ENCODE assay signal across 1 cellular context in the genomic region with DNA sequence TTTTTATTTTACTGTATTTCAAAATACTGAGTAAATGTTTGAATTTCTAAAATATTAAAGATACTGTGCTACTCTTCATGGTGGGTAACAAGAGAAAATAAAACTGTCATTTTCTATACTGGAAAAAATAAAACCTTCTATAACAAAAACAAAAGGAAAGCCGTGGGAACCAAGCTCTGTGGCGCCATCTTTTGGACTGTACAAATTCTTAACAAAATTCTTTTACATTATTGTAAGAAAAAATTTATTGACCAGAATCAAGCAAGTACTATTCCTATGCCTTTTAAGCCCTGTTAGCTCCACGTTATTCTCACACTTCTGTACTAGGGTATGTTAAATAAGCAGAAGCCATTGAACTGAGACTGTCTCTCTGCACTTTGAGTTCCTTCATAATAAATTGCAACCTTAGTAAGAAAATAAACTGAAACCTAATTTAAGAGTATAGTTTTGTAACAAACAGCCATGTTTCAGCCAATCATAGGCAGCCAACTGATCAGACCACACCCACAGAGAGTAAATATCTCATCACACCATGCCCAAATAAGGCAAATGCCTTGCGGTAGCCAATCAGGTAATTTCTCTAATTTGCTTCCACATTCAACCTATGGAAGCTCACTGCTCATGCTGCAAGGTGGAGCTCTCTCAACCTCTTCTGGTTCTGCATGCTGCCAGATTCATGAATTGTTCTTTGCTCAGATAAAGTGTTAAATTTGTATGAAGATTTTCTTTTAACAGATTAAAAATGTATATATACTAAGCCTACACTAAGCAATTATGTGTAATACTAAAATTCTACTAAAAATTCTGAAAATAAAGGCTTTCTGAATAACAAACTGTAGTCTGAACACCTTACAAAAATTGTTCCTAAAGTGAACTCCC.
TF ChIP-seq lines count a peak whose summit lies in the region.

No MANE protein-coding gene starts in this region.

TF ChIP-seq in K562, 482 proteins besides CTCF, POLR2A, EP300 and RAD21 (continued from another document and continues in another):
- TF ChIP-seq ZNF707 (CRISPR knock-in tag; conservative IDR thresholded peaks at IDR 0.05) (no peak), MBD2 (IDR thresholded peaks at IDR 0.05; ENCODE audit: borderline replicate concordance, low read depth) (no peak), HMG20A (CRISPR knock-in tag; conservative IDR thresholded peaks at IDR 0.05) (no peak), ZNF134 (CRISPR knock-in tag; conservative IDR thresholded peaks at IDR 0.05) (no peak), NR4A1 (CRISPR knock-in tag; IDR thresholded peaks at IDR 0.05) (no peak), NR4A1 (tag; IDR thresholded peaks at IDR 0.05) (no peak), NR2F6 (CRISPR knock-in tag; IDR thresholded peaks at IDR 0.05) (no peak), OTX1 (CRISPR knock-in tag; IDR thresholded peaks at IDR 0.05) (no peak), BCOR (IDR thresholded peaks at IDR 0.05) (no peak), ZNF644 (tag; IDR thresholded peaks at IDR 0.05; ENCODE audit: low read depth) (no peak), GMEB1 (CRISPR knock-in tag; IDR thresholded peaks at IDR 0.05) (no peak), SRSF9 (IDR thresholded peaks at IDR 0.05; ENCODE audit: borderline replicate concordance, low read depth, low read length) (no peak), ATF6 (CRISPR knock-in tag; IDR thresholded peaks at IDR 0.05) (no peak), FIP1L1 (IDR thresholded peaks at IDR 0.05; ENCODE audit: low read depth, low read length, poor library complexity, severe bottlenecking) (no peak), NR0B1 (IDR thresholded peaks at IDR 0.05; ENCODE audit: partially characterized antibody) (no peak), EP400 (IDR thresholded peaks at IDR 0.05) (peak; percentile 29; the same call in 1 of the 2 replicates), ZC3H11A (IDR thresholded peaks at IDR 0.05; ENCODE audit: low read depth, low read length) (no peak), FOS (IDR thresholded peaks at IDR 0.05; ENCODE audit: extremely low read depth, insufficient read length) (no peak), ERF (CRISPR knock-in tag; IDR thresholded peaks at IDR 0.05) (no peak), SLC30A9 (CRISPR knock-in tag; IDR thresholded peaks at IDR 0.05) (no peak), PHTF2 (CRISPR knock-in tag; IDR thresholded peaks at IDR 0.05) (no peak), RNF2 (IDR thresholded peaks at IDR 0.05) (no peak), DEAF1 (CRISPR knock-in tag; IDR thresholded peaks at IDR 0.05) (peak; percentile 61; the same call in 1 of the 2 replicates), BRD9 (IDR thresholded peaks at IDR 0.05; ENCODE audit: low read depth, partially characterized antibody) (peak; percentile 78), BCL6 (CRISPR knock-in tag; IDR thresholded peaks at IDR 0.05) (no peak), LEF1 (IDR thresholded peaks at IDR 0.05) (no peak)
- TF ChIP-seq, protein P1, sequence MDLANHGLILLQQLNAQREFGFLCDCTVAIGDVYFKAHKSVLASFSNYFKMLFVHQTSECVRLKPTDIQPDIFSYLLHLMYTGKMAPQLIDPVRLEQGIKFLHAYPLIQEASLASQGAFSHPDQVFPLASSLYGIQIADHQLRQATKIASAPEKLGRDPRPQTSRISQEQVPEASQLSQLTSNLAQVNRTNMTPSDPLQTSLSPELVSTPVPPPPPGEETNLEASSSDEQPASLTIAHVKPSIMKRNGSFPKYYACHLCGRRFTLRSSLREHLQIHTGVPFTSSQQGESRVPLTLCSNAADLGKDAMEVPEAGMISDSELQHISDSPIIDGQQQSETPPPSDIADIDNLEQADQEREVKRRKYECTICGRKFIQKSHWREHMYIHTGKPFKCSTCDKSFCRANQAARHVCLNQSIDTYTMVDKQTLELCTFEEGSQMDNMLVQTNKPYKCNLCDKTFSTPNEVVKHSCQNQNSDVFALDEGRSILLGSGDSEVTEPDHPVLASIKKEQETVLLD (IDR thresholded peaks at IDR 0.05): no peak
- TF ChIP-seq, protein P2, sequence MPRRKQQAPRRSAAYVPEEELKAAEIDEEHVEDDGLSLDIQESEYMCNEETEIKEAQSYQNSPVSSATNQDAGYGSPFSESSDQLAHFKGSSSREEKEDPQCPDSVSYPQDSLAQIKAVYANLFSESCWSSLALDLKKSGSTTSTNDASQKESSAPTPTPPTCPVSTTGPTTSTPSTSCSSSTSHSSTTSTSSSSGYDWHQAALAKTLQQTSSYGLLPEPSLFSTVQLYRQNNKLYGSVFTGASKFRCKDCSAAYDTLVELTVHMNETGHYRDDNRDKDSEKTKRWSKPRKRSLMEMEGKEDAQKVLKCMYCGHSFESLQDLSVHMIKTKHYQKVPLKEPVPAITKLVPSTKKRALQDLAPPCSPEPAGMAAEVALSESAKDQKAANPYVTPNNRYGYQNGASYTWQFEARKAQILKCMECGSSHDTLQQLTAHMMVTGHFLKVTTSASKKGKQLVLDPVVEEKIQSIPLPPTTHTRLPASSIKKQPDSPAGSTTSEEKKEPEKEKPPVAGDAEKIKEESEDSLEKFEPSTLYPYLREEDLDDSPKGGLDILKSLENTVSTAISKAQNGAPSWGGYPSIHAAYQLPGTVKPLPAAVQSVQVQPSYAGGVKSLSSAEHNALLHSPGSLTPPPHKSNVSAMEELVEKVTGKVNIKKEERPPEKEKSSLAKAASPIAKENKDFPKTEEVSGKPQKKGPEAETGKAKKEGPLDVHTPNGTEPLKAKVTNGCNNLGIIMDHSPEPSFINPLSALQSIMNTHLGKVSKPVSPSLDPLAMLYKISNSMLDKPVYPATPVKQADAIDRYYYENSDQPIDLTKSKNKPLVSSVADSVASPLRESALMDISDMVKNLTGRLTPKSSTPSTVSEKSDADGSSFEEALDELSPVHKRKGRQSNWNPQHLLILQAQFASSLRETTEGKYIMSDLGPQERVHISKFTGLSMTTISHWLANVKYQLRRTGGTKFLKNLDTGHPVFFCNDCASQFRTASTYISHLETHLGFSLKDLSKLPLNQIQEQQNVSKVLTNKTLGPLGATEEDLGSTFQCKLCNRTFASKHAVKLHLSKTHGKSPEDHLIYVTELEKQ (CRISPR knock-in tag; IDR thresholded peaks at IDR 0.05): no peak
- TF ChIP-seq, protein P3, sequence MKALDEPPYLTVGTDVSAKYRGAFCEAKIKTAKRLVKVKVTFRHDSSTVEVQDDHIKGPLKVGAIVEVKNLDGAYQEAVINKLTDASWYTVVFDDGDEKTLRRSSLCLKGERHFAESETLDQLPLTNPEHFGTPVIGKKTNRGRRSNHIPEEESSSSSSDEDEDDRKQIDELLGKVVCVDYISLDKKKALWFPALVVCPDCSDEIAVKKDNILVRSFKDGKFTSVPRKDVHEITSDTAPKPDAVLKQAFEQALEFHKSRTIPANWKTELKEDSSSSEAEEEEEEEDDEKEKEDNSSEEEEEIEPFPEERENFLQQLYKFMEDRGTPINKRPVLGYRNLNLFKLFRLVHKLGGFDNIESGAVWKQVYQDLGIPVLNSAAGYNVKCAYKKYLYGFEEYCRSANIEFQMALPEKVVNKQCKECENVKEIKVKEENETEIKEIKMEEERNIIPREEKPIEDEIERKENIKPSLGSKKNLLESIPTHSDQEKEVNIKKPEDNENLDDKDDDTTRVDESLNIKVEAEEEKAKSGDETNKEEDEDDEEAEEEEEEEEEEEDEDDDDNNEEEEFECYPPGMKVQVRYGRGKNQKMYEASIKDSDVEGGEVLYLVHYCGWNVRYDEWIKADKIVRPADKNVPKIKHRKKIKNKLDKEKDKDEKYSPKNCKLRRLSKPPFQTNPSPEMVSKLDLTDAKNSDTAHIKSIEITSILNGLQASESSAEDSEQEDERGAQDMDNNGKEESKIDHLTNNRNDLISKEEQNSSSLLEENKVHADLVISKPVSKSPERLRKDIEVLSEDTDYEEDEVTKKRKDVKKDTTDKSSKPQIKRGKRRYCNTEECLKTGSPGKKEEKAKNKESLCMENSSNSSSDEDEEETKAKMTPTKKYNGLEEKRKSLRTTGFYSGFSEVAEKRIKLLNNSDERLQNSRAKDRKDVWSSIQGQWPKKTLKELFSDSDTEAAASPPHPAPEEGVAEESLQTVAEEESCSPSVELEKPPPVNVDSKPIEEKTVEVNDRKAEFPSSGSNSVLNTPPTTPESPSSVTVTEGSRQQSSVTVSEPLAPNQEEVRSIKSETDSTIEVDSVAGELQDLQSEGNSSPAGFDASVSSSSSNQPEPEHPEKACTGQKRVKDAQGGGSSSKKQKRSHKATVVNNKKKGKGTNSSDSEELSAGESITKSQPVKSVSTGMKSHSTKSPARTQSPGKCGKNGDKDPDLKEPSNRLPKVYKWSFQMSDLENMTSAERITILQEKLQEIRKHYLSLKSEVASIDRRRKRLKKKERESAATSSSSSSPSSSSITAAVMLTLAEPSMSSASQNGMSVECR (CRISPR knock-in tag; IDR thresholded peaks at IDR 0.05): no peak
- TF ChIP-seq, protein P4, sequence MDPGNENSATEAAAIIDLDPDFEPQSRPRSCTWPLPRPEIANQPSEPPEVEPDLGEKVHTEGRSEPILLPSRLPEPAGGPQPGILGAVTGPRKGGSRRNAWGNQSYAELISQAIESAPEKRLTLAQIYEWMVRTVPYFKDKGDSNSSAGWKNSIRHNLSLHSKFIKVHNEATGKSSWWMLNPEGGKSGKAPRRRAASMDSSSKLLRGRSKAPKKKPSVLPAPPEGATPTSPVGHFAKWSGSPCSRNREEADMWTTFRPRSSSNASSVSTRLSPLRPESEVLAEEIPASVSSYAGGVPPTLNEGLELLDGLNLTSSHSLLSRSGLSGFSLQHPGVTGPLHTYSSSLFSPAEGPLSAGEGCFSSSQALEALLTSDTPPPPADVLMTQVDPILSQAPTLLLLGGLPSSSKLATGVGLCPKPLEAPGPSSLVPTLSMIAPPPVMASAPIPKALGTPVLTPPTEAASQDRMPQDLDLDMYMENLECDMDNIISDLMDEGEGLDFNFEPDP (CRISPR knock-in tag; IDR thresholded peaks at IDR 0.05): no peak
